In genomic region chr2:39124770-39125075, GRCh38 we compare ENCODE assay signal across 8 cellular contexts. TPM values are rescaled to one million over a fixed set of nuclear protein-coding genes. Genes with fewer than 3 reads are reported as not detected.
A peak's percentile ranks its signal among the peaks of the same experiment; 100 is the strongest.
DNase-seq lines count a peak whose midpoint lies in the region; ATAC-seq and TF ChIP-seq lines count a peak whose summit lies in the region.

No MANE protein-coding gene starts in this region.

- H3K4ac ChIP-seq in mesendoderm (ENCODE audit: low read depth, low read length) = peak overlapping the region; percentile 25

- H3K4me2 ChIP-seq in mesendoderm (ENCODE audit: low read length) = peak overlapping the region; percentile 75

- H3K79me2 ChIP-seq in mesendoderm (ENCODE audit: control insufficient read depth, insufficient read depth, low read length) = peaks cover 2% of the 10 kb centered on the region

- H3K4me3 ChIP-seq in NT2/D1 (ENCODE audit: insufficient read length, low read depth) (peak overlapping the region; percentile 72), cardiac fibroblast (replicated peaks in 1 of 2; ENCODE audit: low read depth in 2 of 2, low read length in 2 of 2) (peak overlapping the region; percentile 74 to 79), mesendoderm (ENCODE audit: low read length) (peak overlapping the region; percentile 87), tibial nerve (peak overlapping the region; percentile 61 to 93 (median 68))

- peak overlapping the region; percentile 10 for H3K18ac ChIP-seq in mesendoderm (ENCODE audit: low read length)

- H2BK15ac ChIP-seq in mesendoderm (replicated peaks; ENCODE audit: low read depth) = no peak overlapping the region

- DNase-seq in D341Med (ENCODE audit: low spot score) = peak; percentile 39
- no peak for DNase-seq in NT2/D1 (ENCODE audit: low read depth, low spot score)
- no peak for DNase-seq in cardiac fibroblast (ENCODE audit: low read depth in 2 of 2)
- DNase-seq in mesendoderm = no peak
- no peak for DNase-seq in tibial nerve (ENCODE audit: low spot score in 2 of 2)
- DNase-seq in cortex of kidney (lab: John Stamatoyannopoulos, UW) = no peak

- no peak for ATAC-seq in GM21619 (IDR thresholded peaks at IDR 0.05; ENCODE audit: unreplicated experiment)
- ATAC-seq in GM19397 (IDR thresholded peaks at IDR 0.05; ENCODE audit: unreplicated experiment) = no peak

- no peaks in the 10 kb centered on the region for H3K79me1 ChIP-seq in mesendoderm (ENCODE audit: low read length)

- no peaks in the 10 kb centered on the region for H3K9me3 ChIP-seq in NT2/D1 (ENCODE audit: insufficient read depth, low read length)
- no peaks in the 10 kb centered on the region for H3K9me3 ChIP-seq in tibial nerve

- no peak overlapping the region for H4K8ac ChIP-seq in mesendoderm (ENCODE audit: low read depth, low read length)

- H3K27me3 ChIP-seq in NT2/D1 (ENCODE audit: insufficient read depth, insufficient read length) (no peaks in the 10 kb centered on the region), mesendoderm (ENCODE audit: insufficient read depth, low read length, poor library complexity) (no peaks in the 10 kb centered on the region), tibial nerve (no peaks in the 10 kb centered on the region)

- H3K9ac ChIP-seq in NT2/D1 (ENCODE audit: insufficient read length, low read depth) (peak overlapping the region; percentile 79), mesendoderm (ENCODE audit: low read length) (peak overlapping the region; percentile 92)

- H3K4me1 ChIP-seq in NT2/D1 (ENCODE audit: insufficient read depth, insufficient read length) (no peaks in the 10 kb centered on the region), mesendoderm (ENCODE audit: control insufficient read depth, low read depth, low read length) (peaks cover 3% of the 10 kb centered on the region), tibial nerve (peaks cover 0 to 30% (median 19%) of the 10 kb centered on the region in 4 donors)

- H3K27ac ChIP-seq in mesendoderm (ENCODE audit: low read depth, low read length) = peak overlapping the region; percentile 35
- H3K27ac ChIP-seq in tibial nerve = peak overlapping the region; percentile 69 to 95 (median 86)

- no peaks in the 10 kb centered on the region for H3K36me3 ChIP-seq in NT2/D1 (ENCODE audit: insufficient read depth, insufficient read length, low read length)
- H3K36me3 ChIP-seq in mesendoderm (ENCODE audit: control insufficient read depth, insufficient read depth, low read length) = no peaks in the 10 kb centered on the region
- H3K36me3 ChIP-seq in tibial nerve = no peaks in the 10 kb centered on the region

- WGBS in mesendoderm (ENCODE audit: extremely low coverage, insufficient coverage, low lambda C conversion rate) = no CpG with 5 or more reads among the region's 9 CpGs
- WGBS in tibial nerve, 2 donors = 1% methylated on average over 9 of the region's 9 CpGs

- TF ChIP-seq POLR2A in tibial nerve (IDR thresholded peaks at IDR 0.05) = no peak

- TF ChIP-seq CTCF in cardiac fibroblast (IDR thresholded peaks at IDR 0.05; ENCODE audit: low read depth, low read length) (no peak), tibial nerve (IDR thresholded peaks at IDR 0.05) (no peak)

- peak overlapping the region; percentile 89 for H2BK5ac ChIP-seq in mesendoderm (ENCODE audit: low read length)

- peak overlapping the region; percentile 92 for H3K56ac ChIP-seq in mesendoderm (ENCODE audit: low read length)

- no peak for TF ChIP-seq EP300 in tibial nerve (IDR thresholded peaks at IDR 0.05)

- H3K23ac ChIP-seq in mesendoderm (ENCODE audit: low read length) = peak overlapping the region; percentile 37

- H2BK120ac ChIP-seq in mesendoderm (ENCODE audit: low read depth, low read length) = no peak overlapping the region

- no peak overlapping the region for H2AK5ac ChIP-seq in mesendoderm (ENCODE audit: low read length)

- no peak overlapping the region for H4K5ac ChIP-seq in mesendoderm (ENCODE audit: low read length)

RNA-seq across cellular contexts. Expression of gene SOS1, which starts 3.9 kb away (rescaled TPM):
- polyA plus RNA-seq in mesendoderm (2013, experiment 1 of 2) = 15.8 TPM
- 17.0 TPM for polyA plus RNA-seq in mesendoderm (2013, experiment 2 of 2)
- total RNA-seq in tibial nerve = 10 to 100 TPM; 18.6 to 27.3 (median 23.4) TPM
